In the genomic region with DNA sequence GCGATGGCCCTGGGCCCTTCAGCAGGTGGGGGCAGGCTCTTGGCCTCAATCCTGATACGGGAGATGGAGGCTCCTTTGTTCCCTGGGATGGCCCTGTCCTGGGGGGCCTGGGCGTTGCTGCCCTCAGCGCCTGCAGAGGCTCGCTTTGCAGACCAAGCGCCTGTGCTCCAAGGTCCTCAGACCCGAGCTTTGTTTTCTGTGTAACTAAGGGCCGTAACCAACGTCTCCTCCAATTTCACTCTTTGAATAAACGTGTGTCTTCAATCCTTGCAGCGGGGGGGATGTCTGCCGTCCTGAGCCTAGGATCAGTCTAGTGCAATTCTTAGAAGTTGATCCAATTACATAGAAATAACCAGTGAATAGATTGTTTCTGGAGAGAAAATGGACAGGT, we compare ENCODE assay signal across 6 cellular contexts. TPM values are rescaled to one million over a fixed set of nuclear protein-coding genes. Genes with fewer than 3 reads are reported as not detected.
A peak's percentile ranks its signal among the peaks of the same experiment; 100 is the strongest.
DNase-seq lines count a peak whose midpoint lies in the region; ATAC-seq and TF ChIP-seq lines count a peak whose summit lies in the region.

No MANE protein-coding gene starts in this region.

- no peak overlapping the region for H2AFZ ChIP-seq in parathyroid adenoma

- TF ChIP-seq CTCF in breast epithelium (IDR thresholded peaks at IDR 0.05) (no peak), parathyroid adenoma (IDR thresholded peaks at IDR 0.05) (no peak)

- intact Hi-C loops in breast epithelium (cut with DNase I; ENCODE audit: low total_unique reads): no loop called here

- H3K9me3 ChIP-seq in HUES64 (ENCODE audit: insufficient read depth, low read depth, low read length): no peaks in the 10 kb centered on the region
- no peaks in the 10 kb centered on the region for H3K9me3 ChIP-seq in breast epithelium
- no peaks in the 10 kb centered on the region for H3K9me3 ChIP-seq in parathyroid adenoma (ENCODE audit: control insufficient read depth, low read length)

- ATAC-seq in HG02938 (IDR thresholded peaks at IDR 0.05; ENCODE audit: unreplicated experiment): no peak

- no peak overlapping the region for H3K27ac ChIP-seq in HUES64 (ENCODE audit: low read depth, low read length)
- H3K27ac ChIP-seq in breast epithelium: peak overlapping the region; percentile 85 to 100
- peak overlapping the region; percentile 96 for H3K27ac ChIP-seq in parathyroid adenoma

- WGBS in HUES64: 87% methylated on average over 12 of the region's 12 CpGs

- no peak overlapping the region for H3K4me3 ChIP-seq in HUES64 (ENCODE audit: low read length)
- peak overlapping the region; percentile 1 to 83 (median 20) for H3K4me3 ChIP-seq in breast epithelium
- H3K4me3 ChIP-seq in parathyroid adenoma (ENCODE audit: low read depth, low read length): peak overlapping the region; percentile 51

- H3K27me3 ChIP-seq in HUES64 (ENCODE audit: insufficient read depth, low read length) (no peaks in the 10 kb centered on the region), breast epithelium (no peaks in the 10 kb centered on the region), parathyroid adenoma (ENCODE audit: control insufficient read depth, insufficient read depth, low read length) (no peaks in the 10 kb centered on the region)

- TF ChIP-seq POLR2A in breast epithelium (IDR thresholded peaks at IDR 0.05): no peak

- H3K79me2 ChIP-seq in parathyroid adenoma: peaks cover 76% of the 10 kb centered on the region

- peak overlapping the region; percentile 1; the same call in 1 of the 2 replicates for H3K9ac ChIP-seq in HUES64 (ENCODE audit: low read depth, low read length)
- H3K9ac ChIP-seq in parathyroid adenoma: no peak overlapping the region

- DNase-seq in breast epithelium (ENCODE audit: low spot score in 2 of 2) (no peak), NCI-H2081 treated with DMSO at 0.1 percent for 48 hours (lab: John Stamatoyannopoulos, UW) (no peak), NCI-H446 (lab: John Stamatoyannopoulos, UW) (no peak)

- peak overlapping the region; percentile 75 for H3K4me2 ChIP-seq in parathyroid adenoma (ENCODE audit: low read length)

- peaks cover 84% of the 10 kb centered on the region for H3K36me3 ChIP-seq in HUES64 (ENCODE audit: insufficient read depth, low read length)
- peaks cover 15% of the 10 kb centered on the region for H3K36me3 ChIP-seq in breast epithelium
- H3K36me3 ChIP-seq in parathyroid adenoma (ENCODE audit: control insufficient read depth, insufficient read depth, low read length): no peaks in the 10 kb centered on the region

- H3K4me1 ChIP-seq in HUES64 (ENCODE audit: insufficient read depth, low read length): peaks cover 22% of the 10 kb centered on the region
- peaks cover 31 to 48% of the 10 kb centered on the region in 2 donors for H3K4me1 ChIP-seq in breast epithelium
- peaks cover 39% of the 10 kb centered on the region for H3K4me1 ChIP-seq in parathyroid adenoma

RNA-seq across cellular contexts. Expression of gene PTBP1, which starts 5.2 kb away (rescaled TPM):
- polyA plus RNA-seq in HUES64 (2013, experiment 1 of 2): 388 TPM
- polyA plus RNA-seq in HUES64 (2013, experiment 2 of 2): 354 TPM
- 100 to 1,000 TPM in 2 of 3 donors, 10 to 100 TPM in 1; 92.0 to 147 (median 131) TPM for total RNA-seq in breast epithelium

RNA-seq across cellular contexts. Expression of gene PLPPR3, which starts 19.3 kb away (rescaled TPM):
- polyA plus RNA-seq in HUES64 (2013, experiment 1 of 2): 34.9 TPM
- 47.1 TPM for polyA plus RNA-seq in HUES64 (2013, experiment 2 of 2)
- total RNA-seq in breast epithelium: 1 to 10 TPM in 2 of 3 donors, not detected in 1; 6.9 to 9.1 TPM

RNA-seq across cellular contexts. Expression of gene AZU1, which starts 25.1 kb away (rescaled TPM):
- polyA plus RNA-seq in HUES64 (2013, experiment 1 of 2): 0.25 TPM
- not detected for polyA plus RNA-seq in HUES64 (2013, experiment 2 of 2)
- under 1 TPM in 1 of 3 donors, not detected in 2; 0.29 TPM for total RNA-seq in breast epithelium

RNA-seq across cellular contexts. Expression of gene PRTN3, which starts 38.3 kb away (rescaled TPM):
- polyA plus RNA-seq in HUES64 (2013, experiment 1 of 2): not detected
- polyA plus RNA-seq in HUES64 (2013, experiment 2 of 2): not detected
- 1 to 10 TPM in 1 of 3 donors, under 1 TPM in 1, not detected in 1; 0.44 to 1.1 TPM for total RNA-seq in breast epithelium

RNA-seq across cellular contexts. Expression of gene ELANE, which starts 49.6 kb away (rescaled TPM):
- not detected for polyA plus RNA-seq in HUES64 (2013, experiment 1 of 2)
- not detected for polyA plus RNA-seq in HUES64 (2013, experiment 2 of 2)
- 1 to 10 TPM in 2 of 3 donors, under 1 TPM in 1; 0.98 to 5.0 (median 1.0) TPM for total RNA-seq in breast epithelium
